ENCODE assay signal across 7 cellular contexts in genomic region chr5:159971514-159971913, GRCh38. TPM values are rescaled to one million over a fixed set of nuclear protein-coding genes. Genes with fewer than 3 reads are reported as not detected.
A peak's percentile ranks its signal among the peaks of the same experiment; 100 is the strongest.
DNase-seq lines count a peak whose midpoint lies in the region; ATAC-seq and TF ChIP-seq lines count a peak whose summit lies in the region.

No MANE protein-coding gene starts in this region.

- TF ChIP-seq CTCF in Calu3 (IDR thresholded peaks at IDR 0.05; ENCODE audit: unreplicated experiment) (no peak), fibroblast of pulmonary artery (IDR thresholded peaks at IDR 0.05; ENCODE audit: low read length, missing control alignments) (no peak), uterus (IDR thresholded peaks at IDR 0.05) (no peak)

- intact Hi-C loops in Calu3 (cut with micrococcal nuclease; ENCODE audit: unreplicated experiment) = no loop called here
- intact Hi-C loops in uterus (cut with DNase I; ENCODE audit: low total_unique reads) = no loop called here

- DNase-seq in Calu3 (no peak), NT2/D1 (ENCODE audit: low read depth, low spot score) (no peak), fibroblast of pulmonary artery (ENCODE audit: low read depth) (no peak), retina (peak; percentile 28), left lobe of liver (ENCODE audit: low spot score) (no peak), uterus (no peak)

- CTCF ChIA-PET in Calu3 (lab: Charles Lee) = interaction anchor here (0.6 to 0.9 kb wide), 2 partner anchors 16 to 456 kb away, joined by 4 read pairs; no protein-coding TSS in a partner anchor

- H3K27me3 Mint-ChIP-seq in Calu3 (ENCODE audit: unreplicated experiment) = peaks cover 35% of the 10 kb centered on the region

- TF ChIP-seq POLR2A in uterus (IDR thresholded peaks at IDR 0.05) = no peak

- no peaks in the 10 kb centered on the region for H3K36me3 ChIP-seq in NT2/D1 (ENCODE audit: insufficient read depth, insufficient read length, low read length)
- no peaks in the 10 kb centered on the region for H3K36me3 ChIP-seq in uterus

- H3K27me3 ChIP-seq in NT2/D1 (ENCODE audit: insufficient read depth, insufficient read length) (peaks cover 45% of the 10 kb centered on the region), uterus (peaks cover 0 to 16% of the 10 kb centered on the region in 2 donors)

- no TSS peak for BruUV-seq in Calu3 (replicated peaks; lab: Mats Ljungman, UMichigan)

- H3K4me3 Mint-ChIP-seq in Calu3 (ENCODE audit: low read depth, unreplicated experiment) = peak overlapping the region; percentile 61

- H3K27ac ChIP-seq in uterus = no peak overlapping the region

- H3K9me3 Mint-ChIP-seq in Calu3 (ENCODE audit: low read depth, unreplicated experiment) = no peaks in the 10 kb centered on the region

- H3K27ac Mint-ChIP-seq in Calu3 (ENCODE audit: unreplicated experiment) = peak overlapping the region; percentile 0

- H3K4me1 Mint-ChIP-seq in Calu3 (ENCODE audit: low read depth, unreplicated experiment) = peaks cover 30% of the 10 kb centered on the region

- H3K4me3 ChIP-seq in NT2/D1 (ENCODE audit: insufficient read length, low read depth) (peak overlapping the region; percentile 45), fibroblast of pulmonary artery (replicated peaks; ENCODE audit: low read depth, low read length) (peak overlapping the region; percentile 16), uterus (no peak overlapping the region)

- H3K36me3 Mint-ChIP-seq in Calu3 (ENCODE audit: insufficient read depth, unreplicated experiment) = peaks cover 4% of the 10 kb centered on the region

- H3K9ac ChIP-seq in NT2/D1 (ENCODE audit: insufficient read length, low read depth) = peak overlapping the region; percentile 56

- H3K9me3 ChIP-seq in NT2/D1 (ENCODE audit: insufficient read depth, low read length) (no peaks in the 10 kb centered on the region), uterus (no peaks in the 10 kb centered on the region)

- ATAC-seq in GM21737 (IDR thresholded peaks at IDR 0.05; ENCODE audit: unreplicated experiment) = no peak
- ATAC-seq in left lobe of liver = no peak

- H3K4me1 ChIP-seq in NT2/D1 (ENCODE audit: insufficient read depth, insufficient read length) = no peaks in the 10 kb centered on the region
- no peaks in the 10 kb centered on the region for H3K4me1 ChIP-seq in uterus

RNA-seq across cellular contexts. Expression of gene TTC1, which starts 37.4 kb away (rescaled TPM):
- total RNA-seq in Calu3 (2022) (66.4 and 70.6 TPM in 2 replicates), left lobe of liver (18.2 TPM), uterus (10 to 100 TPM in 3 of 4 donors, 1 to 10 TPM in 1; 9.7 to 43.5 (median 41.1) TPM)

RNA-seq across cellular contexts. Expression of gene ADRA1B, which starts 55.2 kb away (rescaled TPM):
- total RNA-seq in Calu3 (2022) (3.7 and 10.9 TPM in 2 replicates), left lobe of liver (12.0 TPM), uterus (1 to 10 TPM in 2 of 4 donors, under 1 TPM in 1, not detected in 1; under 0.01 to 5.2 (median 1.2) TPM)

Comparison
In these comparisons a context has a peak if more than half of its experiments do, and no peak if none do; other contexts are left out.
1. H3K4me3 ChIP-seq: peak in NT2/D1 (single experiment) and fibroblast of pulmonary artery (single experiment); none in uterus (0 of 2).